Comparison of ENCODE assay signal across 8 cellular contexts in genomic region chr10:91797874-91798735, GRCh38. TPM values are rescaled to one million over a fixed set of nuclear protein-coding genes. Genes with fewer than 3 reads are reported as not detected.
DNase-seq lines count a peak whose midpoint lies in the region; ATAC-seq and TF ChIP-seq lines count a peak whose summit lies in the region.

TSS of gene TNKS2 (plus strand) at chr10:91798426. CDS start at chr10:91798691, 265 bp downstream.

- H3K27me3 ChIP-seq in Panc1 (ENCODE audit: control insufficient read depth, insufficient read depth, low read length) (no peaks in the 10 kb centered on the region), esophagus (ENCODE audit: control insufficient read depth in 1 of 2, insufficient read depth in 2 of 2, low read length in 2 of 2) (no peaks in the 10 kb centered on the region), mucosa of stomach (ENCODE audit: control insufficient read depth, insufficient read depth, low read length) (no peaks in the 10 kb centered on the region)

- CTCF ChIA-PET in Panc1 (lab: Charles Lee), result no interaction called here

- peak within 1 kb of the TSS; percentile 98 for H3K4me3 Mint-ChIP-seq in activated T-cell treated with anti-CD3 and anti-CD28 coated beads, Interleukin-2, amount 50 U/mL, for 4 hours

- H3K36me3 ChIP-seq in Panc1 (ENCODE audit: control insufficient read depth, insufficient read depth, low read length) (no peaks in the 10 kb centered on the region; the same call in none of the 2 replicates), esophagus (ENCODE audit: control insufficient read depth in 2 of 2, insufficient read depth in 2 of 2, low read length in 1 of 2) (no peaks in the 10 kb centered on the region), mucosa of stomach (ENCODE audit: control insufficient read depth, insufficient read depth, low read length) (no peaks in the 10 kb centered on the region)

- H3K27ac ChIP-seq in Panc1 (ENCODE audit: low read length) (peak within 1 kb of the TSS; percentile 100), esophagus (ENCODE audit: low read depth in 2 of 2, low read length in 1 of 2) (peak within 1 kb of the TSS; percentile 98 to 100)

- H3K4me1 Mint-ChIP-seq in activated T-cell treated with anti-CD3 and anti-CD28 coated beads, Interleukin-2, amount 50 U/mL, for 4 hours (ENCODE audit: low read depth), result peaks cover 65% of the 10 kb centered on the region

- DNase-seq in DMS53 treated with DMSO at 0.1 percent for 48 hours (lab: John Stamatoyannopoulos, UW; ENCODE audit: unreplicated experiment) (peak; percentile 87), KBM-7 (peak; percentile 97), Panc1 (ENCODE audit: low read depth, low spot score) (peak; percentile 57)
- DNase-seq in activated T-cell treated with anti-CD3 and anti-CD28 coated beads, Interleukin-2, amount 50 U/mL, for 4 hours, result peak; percentile 86
- peak; percentile 95 for DNase-seq in stimulated activated CD8-positive, alpha-beta memory T cell treated with anti-CD3 and anti-CD28 coated beads, Interleukin-4, amount 100 ng/mL, for 48 hours

- ATAC-seq in GM21717 (IDR thresholded peaks at IDR 0.05; ENCODE audit: unreplicated experiment), result peak; percentile 64
- ATAC-seq in Panc1, result peak; percentile 96
- ATAC-seq in activated T-cell treated with anti-CD3 and anti-CD28 coated beads, Interleukin-2, amount 50 U/mL, for 4 hours, result peak; percentile 76

- peak within 1 kb of the TSS; percentile 96 for H3K9ac ChIP-seq in mucosa of stomach (ENCODE audit: low read length)

- H3K4me1 ChIP-seq in Panc1 (ENCODE audit: control insufficient read depth, insufficient read depth, low read length) (peaks cover 23% of the 10 kb centered on the region), esophagus (ENCODE audit: control insufficient read depth in 2 of 2, insufficient read depth in 2 of 2, low read length in 1 of 2) (no peaks in the 10 kb centered on the region), mucosa of stomach (ENCODE audit: control insufficient read depth, insufficient read depth, low read length) (peaks cover 19% of the 10 kb centered on the region)

- BruUV-seq in Panc1 (replicated peaks; lab: Mats Ljungman, UMichigan), result TSS peak; percentile 98

- intact Hi-C loops in Panc1 (cut with micrococcal nuclease; ENCODE audit: unreplicated experiment), result no loop called here

- no peak for TF ChIP-seq CTCF in Panc1 (IDR thresholded peaks at IDR 0.05)

- H3K9me3 ChIP-seq in Panc1 (ENCODE audit: control insufficient read depth, insufficient read depth, low read depth, low read length), result no peaks in the 10 kb centered on the region
- H3K9me3 ChIP-seq in esophagus (ENCODE audit: control insufficient read depth in 2 of 2, insufficient read depth in 1 of 2, low read depth in 1 of 2, low read length in 1 of 2), result no peaks in the 10 kb centered on the region
- no peaks in the 10 kb centered on the region for H3K9me3 ChIP-seq in mucosa of stomach (ENCODE audit: control insufficient read depth, low read length)

- peaks cover 12% of the 10 kb centered on the region for H3K36me3 Mint-ChIP-seq in activated T-cell treated with anti-CD3 and anti-CD28 coated beads, Interleukin-2, amount 50 U/mL, for 4 hours (ENCODE audit: insufficient read depth)

- POLR2A ChIA-PET in Panc1 (lab: Charles Lee), result interaction anchor here (0.6 kb wide), 1 partner anchor 254 kb away, joined by 3 read pairs; no protein-coding TSS in a partner anchor

- no peaks in the 10 kb centered on the region for H3K9me3 Mint-ChIP-seq in activated T-cell treated with anti-CD3 and anti-CD28 coated beads, Interleukin-2, amount 50 U/mL, for 4 hours

- 0% methylated on average over 77 of the region's 77 CpGs for WGBS in esophagus, 2 donors

- no peaks in the 10 kb centered on the region for H3K27me3 Mint-ChIP-seq in activated T-cell treated with anti-CD3 and anti-CD28 coated beads, Interleukin-2, amount 50 U/mL, for 4 hours (ENCODE audit: low read depth)

- in situ Hi-C loops in KBM-7 (cut with MboI; ENCODE audit: low pct_unique_long_range_greater_than_20kb, low sequenced_read_pairs), result no loop called here
- in situ Hi-C loops in Panc1 (cut with HindIII; ENCODE audit: low pct_unique_long_range_greater_than_20kb, low sequenced_read_pairs), result no loop called here

- H3K4me3 ChIP-seq in Panc1 (ENCODE audit: low read depth in 2 of 2, low read length in 2 of 2) (peak within 1 kb of the TSS; percentile 96 to 97), esophagus (ENCODE audit: low read depth in 1 of 2, low read length in 2 of 2) (peak within 1 kb of the TSS; percentile 90 to 98), mucosa of stomach (ENCODE audit: low read length) (peak within 1 kb of the TSS; percentile 88)

RNA-seq across cellular contexts. Expression of gene TNKS2, which starts in this region (rescaled TPM):
- total RNA-seq in Panc1 (2021; ENCODE audit: unreplicated experiment), result 46.2 TPM
- polyA plus RNA-seq in Panc1 (2012; ENCODE audit: insufficient read length), result 22.3 TPM
- 10 to 100 TPM; 30.0 to 30.2 (median 30.1) TPM for total RNA-seq in activated T-cell treated with anti-CD3 and anti-CD28 coated beads, Interleukin-2, amount 50 U/mL, for 4 hours
- polyA plus RNA-seq in esophagus, result 10 to 100 TPM; 10.9 to 13.0 TPM

Comparison
In these comparisons a context has a peak if more than half of its experiments do, and no peak if none do; other contexts are left out.
1. Peak in every context shown above with its lines: DNase-seq, ATAC-seq, H3K4me3 ChIP-seq and H3K27ac ChIP-seq.